ENCODE assay signal across 8 cellular contexts in the genomic region with DNA sequence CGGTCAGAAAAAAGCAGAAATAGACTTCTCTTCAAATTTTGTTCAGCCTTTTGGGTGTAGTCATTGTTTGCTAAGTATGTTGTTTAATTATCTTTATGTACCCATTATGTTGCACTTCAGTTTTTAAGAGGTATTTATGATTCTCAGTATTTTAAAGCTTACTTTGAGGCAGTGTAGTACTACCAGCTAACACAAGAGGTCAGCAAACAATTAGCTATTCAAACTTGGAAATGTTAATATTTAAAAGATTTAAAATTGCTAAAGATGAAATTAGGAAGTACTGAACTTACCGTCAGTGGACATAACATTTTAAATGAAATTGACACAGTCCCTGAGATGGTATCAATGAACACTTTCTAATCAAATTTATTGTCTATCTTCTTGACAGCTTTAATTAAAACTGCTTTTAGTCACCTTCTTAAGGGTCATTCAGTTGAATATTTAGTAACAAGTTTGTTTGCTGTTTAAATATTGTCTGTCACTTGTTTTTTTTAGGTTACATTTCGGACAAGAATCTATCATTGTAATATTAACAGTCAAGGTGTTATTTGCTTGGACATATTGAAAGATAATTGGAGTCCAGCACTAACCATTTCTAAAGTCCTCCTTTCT. TPM values are rescaled to one million over a fixed set of nuclear protein-coding genes. Genes with fewer than 3 reads are reported as not detected.
A peak's percentile ranks its signal among the peaks of the same experiment; 100 is the strongest.
DNase-seq lines count a peak whose midpoint lies in the region; ATAC-seq and TF ChIP-seq lines count a peak whose summit lies in the region.

No MANE protein-coding gene starts in this region.

- peak; percentile 54 for ATAC-seq in GM18907 (IDR thresholded peaks at IDR 0.05; ENCODE audit: unreplicated experiment)
- no peak for ATAC-seq in gastrocnemius medialis
- no peak for ATAC-seq in GM19324 (IDR thresholded peaks at IDR 0.05; ENCODE audit: low FRiP score, unreplicated experiment)

- H3K4me3 ChIP-seq in fibroblast of pulmonary artery (replicated peaks; ENCODE audit: low read depth, low read length) (no peak overlapping the region), gastrocnemius medialis (no peak overlapping the region)

- DNase-seq in AML-193 (lab: John Stamatoyannopoulos, UW) (peak; percentile 41 to 58), RPMI7951 (ENCODE audit: low read depth) (peak; percentile 26), fibroblast of pulmonary artery (ENCODE audit: low read depth) (peak; percentile 76), gastrocnemius medialis (no peak), DMS79 (lab: John Stamatoyannopoulos, UW) (no peak), activated T-cell treated with anti-CD3 and anti-CD28 coated beads for 4 hours (no peak)

- in situ Hi-C loops in gastrocnemius medialis (cut with MboI; ENCODE audit: low sequenced_read_pairs in 4 of 4), result loop anchor here in 2 of 4 donors (25.0 kb wide), 2 partner anchors 349 to 799 kb away; no protein-coding TSS in a partner anchor

- TF ChIP-seq CTCF in fibroblast of pulmonary artery (IDR thresholded peaks at IDR 0.05; ENCODE audit: low read length, missing control alignments) (peak; percentile 82), gastrocnemius medialis (IDR thresholded peaks at IDR 0.05 in 4 of 5, conservative IDR thresholded peaks at IDR 0.05 in 1 of 5) (peak; percentile 68 to 93 (median 81))

- intact Hi-C loops in gastrocnemius medialis (cut with DNase I; ENCODE audit: low total_unique reads), result loop anchor here (2.0 to 5.0 kb wide), 4 partner anchors 28 to 794 kb away; partner anchors contain the start of genes NKIRAS1, NR1D2 and RPL15

- peaks cover 0 to 3% of the 10 kb centered on the region in 2 donors for H3K36me3 ChIP-seq in gastrocnemius medialis

- H3K27me3 ChIP-seq in gastrocnemius medialis, result no peaks in the 10 kb centered on the region

- H3K9me3 ChIP-seq in gastrocnemius medialis, result no peaks in the 10 kb centered on the region

- peaks cover 27 to 32% of the 10 kb centered on the region in 2 donors for H3K4me1 ChIP-seq in gastrocnemius medialis

- no peak for TF ChIP-seq POLR2A in gastrocnemius medialis (IDR thresholded peaks at IDR 0.05)

- H3K27ac ChIP-seq in gastrocnemius medialis, result peak overlapping the region; percentile 22 to 62 (median 40)

RNA-seq across cellular contexts. Expression of gene NKIRAS1, which starts 28.1 kb away (rescaled TPM):
- 16.7 and 18.3 TPM in 2 replicates for total RNA-seq in RPMI7951 (2014; rRNA removed; shearing (Covaris generic))
- total RNA-seq in gastrocnemius medialis, result 10 to 100 TPM; 25.1 to 42.1 (median 34.7) TPM

RNA-seq across cellular contexts. Expression of gene RPL15, which starts 28.2 kb away (rescaled TPM):
- total RNA-seq in RPMI7951 (2014; rRNA removed; shearing (Covaris generic)), result 2,807 and 3,262 TPM in 2 replicates
- 1,000 to 10,000 TPM; 1,370 to 1,628 (median 1,557) TPM for total RNA-seq in gastrocnemius medialis

RNA-seq across cellular contexts. Expression of gene NR1D2, which starts 56.4 kb away (rescaled TPM):
- total RNA-seq in RPMI7951 (2014; rRNA removed; shearing (Covaris generic)), result 28.2 and 35.7 TPM in 2 replicates
- total RNA-seq in gastrocnemius medialis, result 10 to 100 TPM; 27.1 to 62.7 (median 51.2) TPM

Comparison
In these comparisons a context has a peak if more than half of its experiments do, and no peak if none do; other contexts are left out.
1. DNase-seq: peak in AML-193 (2 of 2), RPMI7951 (single experiment) and fibroblast of pulmonary artery (single experiment); none in gastrocnemius medialis (0 of 2), DMS79 (single experiment) and activated T-cell treated with anti-CD3 and anti-CD28 coated beads for 4 hours (single experiment).